ENCODE assay signal across 15 cellular contexts in the genomic region with DNA sequence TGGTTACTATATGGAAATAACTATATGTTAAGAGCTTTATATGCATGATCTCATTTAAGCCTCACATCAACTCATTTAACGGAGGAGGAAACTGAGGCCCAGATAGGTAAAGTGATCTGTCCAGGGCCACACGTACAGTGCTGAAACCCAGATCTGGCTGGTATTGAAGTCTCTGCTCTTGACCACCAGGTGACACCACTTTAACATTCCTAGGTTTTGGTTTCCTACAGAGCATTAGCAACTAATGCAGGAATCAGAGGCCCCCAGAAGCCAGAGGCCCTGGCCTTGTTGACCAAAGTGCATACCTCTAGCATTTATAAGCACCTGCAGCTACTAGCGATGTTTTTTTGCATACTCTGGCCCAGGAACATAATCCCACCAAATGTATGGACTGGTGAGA. TPM values are rescaled to one million over a fixed set of nuclear protein-coding genes. Genes with fewer than 3 reads are reported as not detected.
DNase-seq lines count a peak whose midpoint lies in the region; ATAC-seq, FAIRE-seq and TF ChIP-seq lines count a peak whose summit lies in the region.
"Had no signal": no experiment of that assay in that cellular context is flagged by ENCODE, and none has a peak within 500 bp of the region (broad histone marks: within the 10 kb centered on the region; RNA-seq: fewer than 3 reads in every experiment).

No MANE protein-coding gene starts in this region.

- H3K14ac ChIP-seq in H9 (ENCODE audit: insufficient read depth, low read length), result no peak overlapping the region

- H3T11ph ChIP-seq in H9 (ENCODE audit: low read length), result no peak overlapping the region

- no peak for FAIRE-seq in urothelium cell line (lab: Jason Lieb, UNC)

- H3K23ac ChIP-seq in H9 (ENCODE audit: insufficient read length, low read depth, low read length), result no peak overlapping the region

- intact Hi-C loops in CD14-positive monocyte (cut with micrococcal nuclease), result no loop called here
- intact Hi-C loops in left lung (cut with DNase I), result no loop called here

- H3K4me1 Mint-ChIP-seq in CD14-positive monocyte, result peaks cover 3% of the 10 kb centered on the region
- no peaks in the 10 kb centered on the region for H3K4me1 Mint-ChIP-seq in H9
- no peaks in the 10 kb centered on the region for H3K4me1 Mint-ChIP-seq in chondrocyte (ENCODE audit: low read depth)

- DNase-seq in CD14-positive monocyte (ENCODE audit: low spot score) (no peak), H9 (no peak), chondrocyte (ENCODE audit: low spot score) (no peak), left lung (no peak), islet precursor cell (no peak), urothelium cell line (ENCODE audit: low spot score) (no peak)
- no peak for DNase-seq in stimulated activated naive CD8-positive, alpha-beta T cell treated with anti-CD3 and anti-CD28 coated beads, Interleukin-15, Interleukin-2, amounts not matched to agents 100 U/mL and 50 U/mL, for 24 hours
- DNase-seq: activated effector memory CD4-positive, alpha-beta T cell treated with Interleukin-2 at 50 U/mL for 16 hours; mesenchymal stem cell; NCI-H187 treated with DMSO at 0.1 percent for 48 hours; NCI-H510A; PC-9; right cardiac atrium had no signal

- no peaks in the 10 kb centered on the region for H4K20me1 ChIP-seq in H9 (ENCODE audit: control insufficient read depth, insufficient read depth, insufficient read length)

- no peaks in the 10 kb centered on the region for H3K27me3 Mint-ChIP-seq in CD14-positive monocyte (ENCODE audit: low read depth in 3 of 3)
- H3K27me3 Mint-ChIP-seq in H9 (ENCODE audit: low read depth), result no peaks in the 10 kb centered on the region
- no peaks in the 10 kb centered on the region for H3K27me3 Mint-ChIP-seq in chondrocyte (ENCODE audit: low read depth)

- H3K27ac ChIP-seq in H9 (ENCODE audit: insufficient read length, low read depth, low read length) (no peak overlapping the region), left lung (no peak overlapping the region)
- H3K27ac ChIP-seq: PC-9 had no signal

- H3K56ac ChIP-seq in H9 (ENCODE audit: insufficient read length, low read depth, low read length), result no peak overlapping the region

- no peaks in the 10 kb centered on the region for H3K23me2 ChIP-seq in H9 (ENCODE audit: insufficient read length, low read depth, low read length, poor library complexity, severe bottlenecking)

- H2BK5ac ChIP-seq in H9 (ENCODE audit: insufficient read length, low read length), result no peak overlapping the region

- H3K27me3 ChIP-seq in H9 (ENCODE audit: insufficient read depth, low read length) (no peaks in the 10 kb centered on the region), left lung (no peaks in the 10 kb centered on the region)

- no peak overlapping the region for H3K4ac ChIP-seq in H9 (ENCODE audit: low read depth, low read length)

- ATAC-seq in left lung, result peak; percentile 41
- ATAC-seq in stimulated activated naive CD8-positive, alpha-beta T cell treated with anti-CD3 and anti-CD28 coated beads, Interleukin-15, Interleukin-2, amounts not matched to agents 100 U/mL and 50 U/mL, for 24 hours, result no peak
- ATAC-seq in HG02840 (IDR thresholded peaks at IDR 0.05; ENCODE audit: low FRiP score, unreplicated experiment), result no peak
- ATAC-seq: right cardiac atrium had no signal

- H3K27ac Mint-ChIP-seq in CD14-positive monocyte (no peak overlapping the region), H9 (0 out of 7 replicates have a peak overlapping the region, but pooled peaks of 1 of the 3 experiments have one; percentile 58), chondrocyte (ENCODE audit: unreplicated experiment) (no peak overlapping the region)

- H4K8ac ChIP-seq in H9 (replicated peaks; ENCODE audit: insufficient read length, low read depth, low read length), result no peak overlapping the region

- no peaks in the 10 kb centered on the region for H3K9me3 Mint-ChIP-seq in CD14-positive monocyte
- H3K9me3 Mint-ChIP-seq in H9, result no peaks in the 10 kb centered on the region
- H3K9me3 Mint-ChIP-seq in chondrocyte (ENCODE audit: low read depth), result no peaks in the 10 kb centered on the region

- no peak overlapping the region for H3K18ac ChIP-seq in H9 (ENCODE audit: insufficient read length, low read depth, low read length)

- H3K79me1 ChIP-seq in H9 (ENCODE audit: insufficient read depth, low read depth, low read length, poor library complexity, severe bottlenecking), result no peaks in the 10 kb centered on the region

- H3K4me3 Mint-ChIP-seq in CD14-positive monocyte, result no peak overlapping the region
- H3K4me3 Mint-ChIP-seq in H9, result no peak overlapping the region
- H3K4me3 Mint-ChIP-seq in chondrocyte (ENCODE audit: unreplicated experiment), result no peak overlapping the region

- H3K4me2 ChIP-seq in H9 (ENCODE audit: insufficient read depth, insufficient read length, low read length), result no peak overlapping the region
- H3K4me2 ChIP-seq: PC-9 had no signal

- H3K9ac ChIP-seq in H9 (ENCODE audit: extremely low read depth, insufficient read length, low read length), result no peak overlapping the region

- no peak overlapping the region for H4K91ac ChIP-seq in H9 (ENCODE audit: insufficient read length, low read depth, low read length)

- H2BK120ac ChIP-seq in H9 (ENCODE audit: low read depth, low read length, poor library complexity, severe bottlenecking), result no peak overlapping the region

- no peak overlapping the region for H3K4me3 ChIP-seq in left lung
- H3K4me3 ChIP-seq: PC-9 had no signal

- H4K5ac ChIP-seq in H9 (ENCODE audit: insufficient read length, low read depth, low read length), result no peak overlapping the region

- no peaks in the 10 kb centered on the region for H3K79me2 ChIP-seq in H9 (ENCODE audit: insufficient read depth, low read length)

- no CpG with 5 or more reads among the region's 3 CpGs for WGBS in H9 (ENCODE audit: extremely low coverage, insufficient read length, low lambda C conversion rate)

- TF ChIP-seq CTCF in CD14-positive monocyte (IDR thresholded peaks at IDR 0.05) (peak; percentile 10), H9 (conservative IDR thresholded peaks at IDR 0.05) (peak; percentile 57), chondrocyte (IDR thresholded peaks at IDR 0.05) (peak; percentile 30), left lung (IDR thresholded peaks at IDR 0.05) (no peak)

- peaks cover 0 to 90% of the 10 kb centered on the region in 2 donors for H3K36me3 ChIP-seq in left lung

- H2BK20ac ChIP-seq in H9 (ENCODE audit: low read depth, low read length, poor library complexity, severe bottlenecking), result no peak overlapping the region

- no peak overlapping the region for H2AFZ ChIP-seq in H9 (ENCODE audit: low read length)
- H2AFZ ChIP-seq: PC-9 had no signal

- no peak overlapping the region for H2AK5ac ChIP-seq in H9 (ENCODE audit: insufficient read length, low read length)

- no peaks in the 10 kb centered on the region for H3K4me1 ChIP-seq in H9 (ENCODE audit: insufficient read depth, low read length)
- peaks cover 0 to 13% of the 10 kb centered on the region in 2 donors for H3K4me1 ChIP-seq in left lung

- H2BK15ac ChIP-seq in H9 (ENCODE audit: low read depth, low read length), result no peak overlapping the region

- H3K9me3 ChIP-seq in H9 (ENCODE audit: control insufficient read depth, low read depth, low read length) (no peaks in the 10 kb centered on the region), left lung (no peaks in the 10 kb centered on the region)

- no peak overlapping the region for H2BK12ac ChIP-seq in H9 (ENCODE audit: insufficient read length, low read depth, low read length)

- H3K36me3 Mint-ChIP-seq in CD14-positive monocyte (peaks cover 54 to 81% of the 10 kb centered on the region in 2 donors), H9 (ENCODE audit: insufficient read depth in 1 of 3, low read depth in 3 of 3) (peaks cover 0 to 20% (median 0%) of the 10 kb centered on the region in 3 experiments; a peak in 3 of 7 replicates), chondrocyte (ENCODE audit: low read depth) (peaks cover 20% of the 10 kb centered on the region)

RNA-seq across cellular contexts. Expression of gene LIMK2, which starts 12.9 kb away (rescaled TPM):
- polyA plus RNA-seq in CD14-positive monocyte, result 10 to 100 TPM in 1 of 2 donors, 1 to 10 TPM in 1; 5.5 to 10.1 TPM
- total RNA-seq in H9 (2021) (50.5 and 51.3 TPM in 2 replicates), chondrocyte (54.4 to 91.0 TPM (median 58.6 TPM) in 3 replicates), left lung (10 to 100 TPM; 68.7 to 87.6 TPM)

RNA-seq across cellular contexts. Expression of gene RNF185, which starts 39.2 kb away (rescaled TPM):
- polyA plus RNA-seq in CD14-positive monocyte, result 10 to 100 TPM; 26.1 to 26.5 TPM
- total RNA-seq in H9 (2021) (21.3 and 24.3 TPM in 2 replicates), chondrocyte (28.6 to 36.9 TPM (median 35.8 TPM) in 3 replicates), left lung (10 to 100 TPM; 28.2 to 34.3 TPM)

RNA-seq across cellular contexts. Expression of gene PLA2G3, which starts 58.9 kb away (rescaled TPM):
- polyA plus RNA-seq in CD14-positive monocyte, result not detected
- total RNA-seq in H9 (2021) (8.2 and 8.3 TPM in 2 replicates), chondrocyte (0.07 to 0.13 TPM in 2 of 3 replicates, not detected in the other), left lung (1 to 10 TPM; 4.3 to 9.9 TPM)
- total RNA-seq: PC-9, right cardiac atrium, subcutaneous adipose tissue had no signal
- polyA plus RNA-seq: right cardiac atrium had no signal

Comparison
In these comparisons a context has a peak if more than half of its experiments do, and no peak if none do; other contexts are left out.
1. CTCF ChIP-seq: peak in CD14-positive monocyte (single experiment), H9 (single experiment) and chondrocyte (single experiment); none in left lung (0 of 2).